Comparison of ENCODE assay signal across 2 cellular contexts in genomic region chr4:107837298-107837697, GRCh38.
A peak's percentile ranks its signal among the peaks of the same experiment; 100 is the strongest.
TF ChIP-seq lines count a peak whose summit lies in the region.

No MANE protein-coding gene starts in this region.

TF ChIP-seq in HEK293, 187 proteins besides CTCF, POLR2A, EP300 and RAD21:
- TF ChIP-seq ZNF776 (tag by site-specific recombination; IDR thresholded peaks at IDR 0.05; ENCODE audit: borderline replicate concordance) (no peak), SCRT1 (tag by site-specific recombination; IDR thresholded peaks at IDR 0.05; ENCODE audit: borderline replicate concordance) (peak; percentile 54; the same call in 1 of the 2 replicates)
TF ChIP-seq in HEK293: peak in this region for 1.

TF ChIP-seq in H1, 55 proteins besides CTCF, POLR2A, EP300 and RAD21:
- no peak for TF ChIP-seq RNF2 (IDR thresholded peaks at IDR 0.05; ENCODE audit: borderline replicate concordance, low read depth, low read length, missing control alignments, poor library complexity, severe bottlenecking)
- no peak for TF ChIP-seq KDM5A (IDR thresholded peaks at IDR 0.05; ENCODE audit: low read length)
- no peak for TF ChIP-seq GTF2F1 (IDR thresholded peaks at IDR 0.05; ENCODE audit: borderline replicate concordance, low read depth, low read length)
- no peak for TF ChIP-seq JUN (IDR thresholded peaks at IDR 0.05; ENCODE audit: low read depth, low read length)
- TF ChIP-seq BACH1 (IDR thresholded peaks at IDR 0.05; ENCODE audit: low read length), result no peak
